In the genomic region with DNA sequence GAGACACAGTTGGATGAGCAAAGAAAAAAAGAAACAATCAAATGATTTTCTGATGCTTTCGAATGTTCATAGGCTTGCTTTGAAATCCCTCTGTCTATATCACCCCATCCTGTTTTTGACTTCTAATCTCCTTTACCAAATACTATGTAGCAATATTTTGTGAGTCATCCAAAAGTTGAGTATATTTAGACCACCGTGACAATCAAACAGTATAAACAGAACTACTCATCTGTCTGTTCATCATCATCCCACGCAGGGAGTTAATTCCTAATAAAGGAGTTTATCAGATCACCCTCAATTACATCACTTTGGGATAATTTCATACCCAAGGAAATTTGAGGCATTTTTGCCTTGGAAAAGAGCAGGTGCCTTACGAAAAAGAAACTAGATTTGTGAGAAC, we compare ENCODE assay signal across 12 cellular contexts.
DNase-seq lines count a peak whose midpoint lies in the region; ATAC-seq and TF ChIP-seq lines count a peak whose summit lies in the region.
"Had no signal": no experiment of that assay in that cellular context is flagged by ENCODE, and none has a peak within 500 bp of the region (broad histone marks: within the 10 kb centered on the region; RNA-seq: fewer than 3 reads in every experiment).

No MANE protein-coding gene starts in this region.

- no peaks in the 10 kb centered on the region for H3K27me3 ChIP-seq in breast epithelium
- H3K27me3 ChIP-seq in kidney epithelial cell (ENCODE audit: control insufficient read depth, insufficient read depth, low read length) = no peaks in the 10 kb centered on the region
- no peaks in the 10 kb centered on the region for H3K27me3 ChIP-seq in vagina

- DNase-seq in MCF 10A (ENCODE audit: unreplicated experiment) (peak; percentile 80), breast epithelium (ENCODE audit: low spot score in 2 of 2) (no peak), astrocyte of the spinal cord (ENCODE audit: low read depth, low spot score) (peak; percentile 83), kidney epithelial cell (ENCODE audit: low read depth) (peak; percentile 65), vagina (ENCODE audit: extremely low spot score in 2 of 2) (no peak), endothelial cell (ENCODE audit: low spot score) (no peak)
- no peak for DNase-seq in activated T-cell treated with anti-CD3 and anti-CD28 coated beads, Interleukin-2, amount 50 U/mL, for 1 hour
- DNase-seq: anterior cingulate cortex, NCI-H345 had no signal

- BruUV-seq in MCF 10A (replicated peaks; lab: Mats Ljungman, UMichigan) = no TSS peak

- peak overlapping the region; percentile 82 for H3K27ac Mint-ChIP-seq in MCF 10A (ENCODE audit: low read depth, unreplicated experiment)
- H3K27ac Mint-ChIP-seq in endothelial cell (ENCODE audit: unreplicated experiment) = no peak overlapping the region
- H3K27ac Mint-ChIP-seq: stimulated activated naive CD8-positive, alpha-beta T cell treated with anti-CD3 and anti-CD28 coated beads, Interleukin-15, Interleukin-2, amounts not matched to agents 100 ng/mL and 50 ng/mL, for 24 hours had no signal

- CTCF ChIA-PET in MCF 10A (lab: Yijun Ruan, JAX) = no interaction called here

- in situ Hi-C loops in astrocyte of the spinal cord (cut with HindIII; ENCODE audit: low sequenced_read_pairs) = no loop called here

- TF ChIP-seq POLR2A in breast epithelium (IDR thresholded peaks at IDR 0.05) (no peak), vagina (IDR thresholded peaks at IDR 0.05) (no peak)

- H3K27me3 Mint-ChIP-seq in MCF 10A (ENCODE audit: insufficient read depth, unreplicated experiment) (no peaks in the 10 kb centered on the region), endothelial cell (ENCODE audit: unreplicated experiment) (no peaks in the 10 kb centered on the region)

- POLR2A ChIA-PET in MCF 10A (lab: Yijun Ruan, JAX) = interaction anchor here (0.7 to 1.6 kb wide), 4 partner anchors 29 to 80 kb away, joined by 3 to 5 read pairs (median 3); no protein-coding TSS in a partner anchor

- H3K4me3 Mint-ChIP-seq in MCF 10A (ENCODE audit: unreplicated experiment) = peak overlapping the region; percentile 39
- no peak overlapping the region for H3K4me3 Mint-ChIP-seq in endothelial cell (ENCODE audit: unreplicated experiment)
- H3K4me3 Mint-ChIP-seq: stimulated activated naive CD8-positive, alpha-beta T cell treated with anti-CD3 and anti-CD28 coated beads, Interleukin-15, Interleukin-2, amounts not matched to agents 100 ng/mL and 50 ng/mL, for 24 hours had no signal

- peaks cover 31% of the 10 kb centered on the region for H3K4me1 Mint-ChIP-seq in MCF 10A (ENCODE audit: insufficient read depth, unreplicated experiment)
- no peaks in the 10 kb centered on the region for H3K4me1 Mint-ChIP-seq in endothelial cell (ENCODE audit: unreplicated experiment)

- TF ChIP-seq CTCF in MCF 10A (IDR thresholded peaks at IDR 0.05; ENCODE audit: unreplicated experiment) (no peak), breast epithelium (IDR thresholded peaks at IDR 0.05) (no peak), astrocyte of the spinal cord (IDR thresholded peaks at IDR 0.05; ENCODE audit: low read depth, low read length) (no peak), kidney epithelial cell (IDR thresholded peaks at IDR 0.05; ENCODE audit: insufficient read depth, low read length, poor library complexity, severe bottlenecking) (no peak), vagina (IDR thresholded peaks at IDR 0.05) (no peak), endothelial cell (IDR thresholded peaks at IDR 0.05; ENCODE audit: unreplicated experiment) (no peak)

- no peak overlapping the region for H3K27ac ChIP-seq in breast epithelium
- peak overlapping the region; percentile 9 for H3K27ac ChIP-seq in vagina

- intact Hi-C loops in MCF 10A (cut with micrococcal nuclease) (no loop called here), breast epithelium (cut with DNase I; ENCODE audit: low total_unique reads) (no loop called here), vagina (cut with DNase I) (no loop called here)

- H3K36me3 Mint-ChIP-seq in MCF 10A (ENCODE audit: insufficient read depth, unreplicated experiment) (no peaks in the 10 kb centered on the region), endothelial cell (ENCODE audit: low read depth, unreplicated experiment) (no peaks in the 10 kb centered on the region)

- H3K36me3 ChIP-seq in breast epithelium (no peaks in the 10 kb centered on the region), kidney epithelial cell (ENCODE audit: control insufficient read depth, insufficient read depth, low read length) (no peaks in the 10 kb centered on the region), vagina (no peaks in the 10 kb centered on the region)

- H3K9me3 Mint-ChIP-seq in MCF 10A (ENCODE audit: unreplicated experiment) (no peaks in the 10 kb centered on the region), endothelial cell (ENCODE audit: unreplicated experiment) (no peaks in the 10 kb centered on the region)

- no peaks in the 10 kb centered on the region for H3K4me1 ChIP-seq in breast epithelium
- H3K4me1 ChIP-seq in vagina = peaks cover 5% of the 10 kb centered on the region

- no peak for ATAC-seq in GM21381 (IDR thresholded peaks at IDR 0.05; ENCODE audit: unreplicated experiment)

- H3K9me3 ChIP-seq in breast epithelium (no peaks in the 10 kb centered on the region), vagina (no peaks in the 10 kb centered on the region)

- H3K4me3 ChIP-seq in breast epithelium (no peak overlapping the region), astrocyte of the spinal cord (ENCODE audit: low read depth, low read length) (no peak overlapping the region), kidney epithelial cell (ENCODE audit: low read depth, low read length) (no peak overlapping the region), vagina (no peak overlapping the region)
- H3K4me3 ChIP-seq: skin epidermis had no signal

Comparison
In these comparisons a context has a peak if more than half of its experiments do, and no peak if none do; other contexts are left out.
1. DNase-seq: peak in MCF 10A (single experiment), astrocyte of the spinal cord (single experiment) and kidney epithelial cell (single experiment); none in breast epithelium (0 of 2), vagina (0 of 2), endothelial cell (single experiment) and activated T-cell treated with anti-CD3 and anti-CD28 coated beads, Interleukin-2, amount 50 U/mL, for 1 hour (single experiment).